8 cellular contexts compared by ENCODE assay signal in genomic region chr3:11514191-11514770, GRCh38.
A peak's percentile ranks its signal among the peaks of the same experiment; 100 is the strongest.
DNase-seq lines count a peak whose midpoint lies in the region; TF ChIP-seq lines count a peak whose summit lies in the region.

No MANE protein-coding gene starts in this region.

- peak overlapping the region in 1 of 5 experiments; percentile 26 for H3K4me3 Mint-ChIP-seq in brain
- H3K4me3 Mint-ChIP-seq in glutamatergic neuron (ENCODE audit: unreplicated experiment): no peak overlapping the region

- H3K4me1 Mint-ChIP-seq in brain: peaks cover 45% of the 10 kb centered on the region
- peaks cover 18% of the 10 kb centered on the region for H3K4me1 Mint-ChIP-seq in glutamatergic neuron (ENCODE audit: low read depth, unreplicated experiment)

- no peaks in the 10 kb centered on the region for H3K36me3 Mint-ChIP-seq in brain
- H3K36me3 Mint-ChIP-seq in glutamatergic neuron (ENCODE audit: unreplicated experiment): no peaks in the 10 kb centered on the region

- DNase-seq in activated CD8-positive, alpha-beta memory T cell treated with anti-CD3 and anti-CD28 coated beads, Interleukin-2, amount 50 U/mL, for 48 hours: peak; percentile 26
- no peak for DNase-seq in activated CD8-positive, alpha-beta memory T cell treated with anti-CD3 and anti-CD28 coated beads for 24 hours
- DNase-seq in lower leg skin (ENCODE audit: low spot score in 2 of 2): peak; percentile 71 to 90
- peak; percentile 15 to 53 for DNase-seq in uterus
- no peak for DNase-seq in GM10266 (ENCODE audit: extremely low spot score)
- no peak for DNase-seq in NAMALWA (ENCODE audit: low spot score)
- no peak for DNase-seq in glutamatergic neuron

- no peak for TF ChIP-seq CTCF in brain (conservative IDR thresholded peaks at IDR 0.05)
- TF ChIP-seq CTCF in lower leg skin (IDR thresholded peaks at IDR 0.05): no peak
- peak in 1 of 4 experiments; percentile 8 for TF ChIP-seq CTCF in uterus (IDR thresholded peaks at IDR 0.05)
- no peak for TF ChIP-seq CTCF in GM10266 (IDR thresholded peaks at IDR 0.05; ENCODE audit: control insufficient read depth, insufficient read depth, low read depth, missing control alignments)
- TF ChIP-seq CTCF in glutamatergic neuron (IDR thresholded peaks at IDR 0.05; ENCODE audit: partially characterized antibody, unreplicated experiment): no peak

- TF ChIP-seq POLR2A in lower leg skin (IDR thresholded peaks at IDR 0.05) (no peak), uterus (IDR thresholded peaks at IDR 0.05) (no peak)

- intact Hi-C loops in lower leg skin (cut with DNase I; ENCODE audit: low total_unique reads) (no loop called here), uterus (cut with DNase I; ENCODE audit: low total_unique reads) (no loop called here)

- peak overlapping the region; percentile 12 to 34 for H3K27ac ChIP-seq in uterus

- H3K9me3 ChIP-seq in uterus: no peaks in the 10 kb centered on the region

- no peaks in the 10 kb centered on the region for H3K36me3 ChIP-seq in uterus

- peaks cover 0 to 5% of the 10 kb centered on the region in 2 donors for H3K4me1 ChIP-seq in uterus

- H3K27me3 Mint-ChIP-seq in brain: no peaks in the 10 kb centered on the region
- peaks cover 10% of the 10 kb centered on the region for H3K27me3 Mint-ChIP-seq in glutamatergic neuron (ENCODE audit: unreplicated experiment)

- 23 to 40% methylated on average over 6 of the region's 6 CpGs for WGBS in lower leg skin, 2 donors

- H3K9me3 Mint-ChIP-seq in brain (peaks cover 0 to 4% (median 0%) of the 10 kb centered on the region in 5 experiments), glutamatergic neuron (ENCODE audit: unreplicated experiment) (peaks cover 10% of the 10 kb centered on the region)

- no peaks in the 10 kb centered on the region for H3K27me3 ChIP-seq in uterus

- H3K27ac Mint-ChIP-seq in brain (peak overlapping the region in 3 of 5 experiments; percentile 70 to 93 (median 85)), glutamatergic neuron (ENCODE audit: unreplicated experiment) (no peak overlapping the region)

- H3K4me3 ChIP-seq in lower leg skin (ENCODE audit: low read depth, poor library complexity, severe bottlenecking): no peak overlapping the region
- no peak overlapping the region for H3K4me3 ChIP-seq in uterus

Comparison
In these comparisons a context has a peak if more than half of its experiments do, and no peak if none do; other contexts are left out.
1. DNase-seq: peak in activated CD8-positive, alpha-beta memory T cell treated with anti-CD3 and anti-CD28 coated beads, Interleukin-2, amount 50 U/mL, for 48 hours (single experiment), lower leg skin (2 of 2) and uterus (2 of 2); none in activated CD8-positive, alpha-beta memory T cell treated with anti-CD3 and anti-CD28 coated beads for 24 hours (single experiment), GM10266 (single experiment), NAMALWA (single experiment) and glutamatergic neuron (single experiment).